Comparison of ENCODE assay signal across 34 cellular contexts in the genomic region with DNA sequence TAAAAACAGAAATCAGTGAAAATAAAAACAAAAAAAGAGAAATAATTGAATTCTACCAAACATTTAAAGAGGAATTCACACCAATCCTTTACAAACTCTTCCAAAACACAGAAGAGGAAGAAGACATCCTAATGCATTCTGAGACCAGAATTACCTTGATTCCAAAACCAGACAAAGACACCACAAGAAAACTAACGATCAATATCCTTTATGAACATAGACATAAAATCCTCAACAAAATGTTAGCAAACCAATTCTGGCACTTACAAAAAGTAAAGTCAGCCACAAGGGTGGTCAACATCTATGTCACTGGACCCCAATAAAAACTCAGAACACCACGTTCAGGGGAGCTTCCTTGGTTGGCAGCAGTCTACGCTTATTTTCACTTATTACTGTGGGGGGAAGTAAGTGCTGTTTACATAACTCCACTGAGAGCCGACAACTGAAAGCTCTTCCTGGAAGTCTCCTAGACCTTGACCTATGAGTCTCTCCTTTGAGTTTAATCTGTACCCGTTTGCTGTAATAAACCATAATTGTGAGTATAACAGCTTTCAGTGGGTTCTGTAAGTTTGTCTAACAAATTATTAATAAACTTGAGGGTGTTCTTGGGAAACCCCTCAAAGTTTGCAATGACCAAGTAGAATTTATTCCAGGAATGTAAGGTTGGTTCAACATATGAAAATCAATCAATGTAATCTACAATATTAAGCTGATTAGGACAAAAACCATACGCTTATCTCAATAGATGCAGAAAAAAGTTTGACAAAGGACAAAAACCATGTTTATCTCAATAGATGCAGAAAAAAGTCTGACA. TPM values are rescaled to one million over a fixed set of nuclear protein-coding genes. Genes with fewer than 3 reads are reported as not detected.
DNase-seq lines count a peak whose midpoint lies in the region; ATAC-seq and TF ChIP-seq lines count a peak whose summit lies in the region.
"Had no signal": no experiment of that assay in that cellular context is flagged by ENCODE, and none has a peak within 500 bp of the region (broad histone marks: within the 10 kb centered on the region; RNA-seq: fewer than 3 reads in every experiment).

No MANE protein-coding gene starts in this region.

- no peaks in the 10 kb centered on the region for H3K27me3 Mint-ChIP-seq in activated naive CD4-positive, alpha-beta T cell treated with anti-CD3 and anti-CD28 coated beads, Interleukin-2, amount 50 U/mL, for 24 hours
- no peaks in the 10 kb centered on the region for H3K27me3 Mint-ChIP-seq in activated naive CD4-positive, alpha-beta T cell treated with anti-CD3 and anti-CD28 coated beads, Interleukin-2, amount 10 ng/mL, durations not matched to agents 7 days and 5 days
- no peaks in the 10 kb centered on the region for H3K27me3 Mint-ChIP-seq in memory B cell
- H3K27me3 Mint-ChIP-seq: CD4-positive, CD25-positive, alpha-beta regulatory T cell had no signal

- no peak overlapping the region for H3K4me3 Mint-ChIP-seq in activated naive CD4-positive, alpha-beta T cell treated with anti-CD3 and anti-CD28 coated beads, Interleukin-2, amount 50 U/mL, for 24 hours
- H3K4me3 Mint-ChIP-seq in activated naive CD4-positive, alpha-beta T cell treated with anti-CD3 and anti-CD28 coated beads, Interleukin-2, amount 10 ng/mL, durations not matched to agents 7 days and 5 days, result no peak overlapping the region
- no peak overlapping the region for H3K4me3 Mint-ChIP-seq in memory B cell
- H3K4me3 Mint-ChIP-seq: CD4-positive, CD25-positive, alpha-beta regulatory T cell had no signal

- H3K9me3 Mint-ChIP-seq in activated naive CD4-positive, alpha-beta T cell treated with anti-CD3 and anti-CD28 coated beads, Interleukin-2, amount 50 U/mL, for 24 hours, result no peaks in the 10 kb centered on the region
- H3K9me3 Mint-ChIP-seq in activated naive CD4-positive, alpha-beta T cell treated with anti-CD3 and anti-CD28 coated beads, Interleukin-2, amount 10 ng/mL, durations not matched to agents 7 days and 5 days, result no peaks in the 10 kb centered on the region
- peaks cover 2% of the 10 kb centered on the region for H3K9me3 Mint-ChIP-seq in memory B cell
- H3K9me3 Mint-ChIP-seq: CD4-positive, CD25-positive, alpha-beta regulatory T cell had no signal

- H3K27ac ChIP-seq in hepatocyte (peak overlapping the region; percentile 28), spleen (peak overlapping the region in 6 of 8 donors; percentile 11 to 60 (median 39)), stomach (no peak overlapping the region)
- H3K27ac ChIP-seq: BLaER1, HL-60, RWPE1 had no signal

- H3K79me2 ChIP-seq in hepatocyte, result peaks cover 10% of the 10 kb centered on the region

- no peaks in the 10 kb centered on the region for H3K9me2 ChIP-seq in hepatocyte (replicated peaks; ENCODE audit: insufficient read depth)

- no peak overlapping the region for H3K4me3 ChIP-seq in hepatocyte
- H3K4me3 ChIP-seq in spleen, result no peak overlapping the region
- H3K4me3 ChIP-seq in stomach, result no peak overlapping the region
- H3K4me3 ChIP-seq: BLaER1, GM12878 had no signal

- peak overlapping the region; percentile 39 for H3K4me2 ChIP-seq in hepatocyte
- H3K4me2 ChIP-seq: BLaER1 had no signal

- WGBS in hepatocyte (ENCODE audit: low lambda C conversion rate, missing lambda C conversion rate), result 66% methylated on average over 6 of the region's 6 CpGs
- 65 to 82% (median 70%) methylated on average over 6 of the region's 6 CpGs for WGBS in spleen, 5 donors
- 66 to 78% (median 69%) methylated on average over 6 of the region's 6 CpGs for WGBS in stomach, 5 donors

- H4K20me1 ChIP-seq in hepatocyte (ENCODE audit: insufficient read depth, poor library complexity, severe bottlenecking), result peaks cover 6% of the 10 kb centered on the region

- ATAC-seq in memory B cell (ENCODE audit: low read depth) (no peak), HG03432 (IDR thresholded peaks at IDR 0.05; ENCODE audit: unreplicated experiment) (no peak), left cardiac atrium (no peak)
- ATAC-seq: GM12878, HCT116, Panc1 had no signal

- H3K27ac Mint-ChIP-seq in activated naive CD4-positive, alpha-beta T cell treated with anti-CD3 and anti-CD28 coated beads, Interleukin-2, amount 50 U/mL, for 24 hours, result peak overlapping the region; percentile 87
- no peak overlapping the region for H3K27ac Mint-ChIP-seq in activated naive CD4-positive, alpha-beta T cell treated with anti-CD3 and anti-CD28 coated beads, Interleukin-2, amount 10 ng/mL, durations not matched to agents 7 days and 5 days
- peak overlapping the region; percentile 43 for H3K27ac Mint-ChIP-seq in memory B cell
- H3K27ac Mint-ChIP-seq: CD4-positive, CD25-positive, alpha-beta regulatory T cell had no signal

- H3K9me3 ChIP-seq in hepatocyte (ENCODE audit: low read depth) (no peaks in the 10 kb centered on the region), spleen (no peaks in the 10 kb centered on the region), stomach (no peaks in the 10 kb centered on the region)
- H3K9me3 ChIP-seq: BLaER1 had no signal

- H3K27me3 ChIP-seq in hepatocyte, result no peaks in the 10 kb centered on the region
- no peaks in the 10 kb centered on the region for H3K27me3 ChIP-seq in spleen (replicated peaks in 1 of 7)
- H3K27me3 ChIP-seq in stomach, result no peaks in the 10 kb centered on the region
- H3K27me3 ChIP-seq: BLaER1 had no signal

- H3K4me1 ChIP-seq in hepatocyte (ENCODE audit: insufficient read depth) (no peaks in the 10 kb centered on the region), spleen (no peaks in the 10 kb centered on the region), stomach (no peaks in the 10 kb centered on the region)
- H3K4me1 ChIP-seq: Caco-2 had no signal

- TF ChIP-seq EP300 in stomach (IDR thresholded peaks at IDR 0.05), result no peak

- TF ChIP-seq POLR2A in spleen (IDR thresholded peaks at IDR 0.05) (no peak), stomach (IDR thresholded peaks at IDR 0.05) (no peak)

- TF ChIP-seq CTCF in hepatocyte (IDR thresholded peaks at IDR 0.05; ENCODE audit: poor library complexity), result no peak
- no peak for TF ChIP-seq CTCF in spleen (IDR thresholded peaks at IDR 0.05 in 8 of 11, conservative IDR thresholded peaks at IDR 0.05 in 3 of 11)
- no peak for TF ChIP-seq CTCF in stomach (IDR thresholded peaks at IDR 0.05)

- H2AFZ ChIP-seq in hepatocyte, result no peak overlapping the region

- intact Hi-C loops in spleen (cut with DNase I; ENCODE audit: low total_unique reads), result no loop called here
- intact Hi-C loops in left cardiac atrium (cut with DNase I), result no loop called here
- intact Hi-C loops in stomach (cut with DNase I; ENCODE audit: low total_unique reads), result no loop called here

- CTCF ChIA-PET in activated naive CD4-positive, alpha-beta T cell treated with anti-CD3 and anti-CD28 coated beads, Interleukin-2, amount 10 ng/mL, durations not matched to agents 7 days and 5 days (lab: Charles Lee), result no interaction called here

- DNase-seq in activated naive CD4-positive, alpha-beta T cell treated with anti-CD3 and anti-CD28 coated beads, Interleukin-2, amount 10 ng/mL, durations not matched to agents 7 days and 5 days, result no peak
- no peak for DNase-seq in hepatocyte (ENCODE audit: low spot score)
- no peak for DNase-seq in memory B cell (ENCODE audit: low spot score in 2 of 2)
- no peak for DNase-seq in spleen
- DNase-seq in left cardiac atrium, result no peak
- DNase-seq in stomach, result no peak
- DNase-seq: 8988T; Caco-2; CD4-positive, CD25-positive, alpha-beta regulatory T cell; DMS79; EL; GDM1; Karpas-422; NCI-H1092 treated with DMSO at 0.1 percent for 48 hours; NCI-H1436; NCI-H187; NCI-H2081 treated with DMSO at 0.1 percent for 48 hours; NCI-H2171; NCI-H226; NCI-H510A; NCI-H69; SHP77 had no signal

- peaks cover 8% of the 10 kb centered on the region for H3K4me1 Mint-ChIP-seq in activated naive CD4-positive, alpha-beta T cell treated with anti-CD3 and anti-CD28 coated beads, Interleukin-2, amount 50 U/mL, for 24 hours
- H3K4me1 Mint-ChIP-seq in activated naive CD4-positive, alpha-beta T cell treated with anti-CD3 and anti-CD28 coated beads, Interleukin-2, amount 10 ng/mL, durations not matched to agents 7 days and 5 days, result peaks cover 12% of the 10 kb centered on the region
- peaks cover 4% of the 10 kb centered on the region for H3K4me1 Mint-ChIP-seq in memory B cell

- H3K36me3 Mint-ChIP-seq in activated naive CD4-positive, alpha-beta T cell treated with anti-CD3 and anti-CD28 coated beads, Interleukin-2, amount 50 U/mL, for 24 hours, result peaks cover 21% of the 10 kb centered on the region
- H3K36me3 Mint-ChIP-seq in activated naive CD4-positive, alpha-beta T cell treated with anti-CD3 and anti-CD28 coated beads, Interleukin-2, amount 10 ng/mL, durations not matched to agents 7 days and 5 days, result peaks cover 49% of the 10 kb centered on the region
- peaks cover 46% of the 10 kb centered on the region for H3K36me3 Mint-ChIP-seq in memory B cell

- H3K36me3 ChIP-seq in hepatocyte (replicated peaks; ENCODE audit: insufficient read depth, low read depth), result peaks cover 6% of the 10 kb centered on the region
- H3K36me3 ChIP-seq in spleen, result peaks cover 0 to 81% (median 15%) of the 10 kb centered on the region in 6 donors
- peaks cover 8 to 54% (median 49%) of the 10 kb centered on the region in 4 donors for H3K36me3 ChIP-seq in stomach

RNA-seq across cellular contexts. Expression of a gene that starts 24.5 kb away (rescaled TPM):
- total RNA-seq in hepatocyte (15.5 and 17.8 TPM in 2 replicates), spleen (10 to 100 TPM; 10.5 to 17.0 (median 12.0) TPM), left cardiac atrium (10 to 100 TPM; 12.9 to 18.7 TPM), stomach (10 to 100 TPM in 3 of 5 donors, 1 to 10 TPM in 2; 2.9 to 19.7 (median 10.3) TPM)
- polyA plus RNA-seq in hepatocyte (7.4 and 8.8 TPM in 2 replicates), spleen (1 to 10 TPM; 3.3 to 5.6 (median 3.8) TPM), stomach (1 to 10 TPM; 4.4 to 7.6 (median 6.0) TPM)

RNA-seq across cellular contexts. Expression of a gene that starts 34.8 kb away (rescaled TPM):
- total RNA-seq in hepatocyte (7.3 and 11.2 TPM in 2 replicates), spleen (10 to 100 TPM; 11.3 to 31.9 (median 16.2) TPM), left cardiac atrium (1 to 10 TPM; 4.9 to 7.2 TPM), stomach (10 to 100 TPM in 3 of 5 donors, 1 to 10 TPM in 1, under 1 TPM in 1; 0.58 to 33.5 (median 11.3) TPM)
- polyA plus RNA-seq in hepatocyte (7.3 and 11.9 TPM in 2 replicates), spleen (1 to 10 TPM; 3.4 to 6.9 (median 4.5) TPM), stomach (1 to 10 TPM; 5.0 to 6.6 (median 5.1) TPM)

RNA-seq across cellular contexts. Expression of a gene that starts 35.9 kb away (rescaled TPM):
- 29.7 and 30.9 TPM in 2 replicates for total RNA-seq in hepatocyte
- polyA plus RNA-seq in hepatocyte, result 36.3 and 38.1 TPM in 2 replicates
- total RNA-seq in spleen, result 10 to 100 TPM; 14.6 to 35.8 (median 22.6) TPM
- 10 to 100 TPM; 19.7 to 37.4 (median 33.5) TPM for polyA plus RNA-seq in spleen
- 10 to 100 TPM in 1 of 2 donors, 1 to 10 TPM in 1; 9.3 to 14.1 TPM for total RNA-seq in left cardiac atrium
- 10 to 100 TPM in 1 of 5 donors, 1 to 10 TPM in 4; 2.3 to 17.6 (median 9.0) TPM for total RNA-seq in stomach
- 10 to 100 TPM; 22.1 to 24.8 (median 22.2) TPM for polyA plus RNA-seq in stomach

RNA-seq across cellular contexts. Expression of a gene that starts 53.0 kb away (rescaled TPM):
- total RNA-seq in hepatocyte, result not detected in 2 replicates
- polyA plus RNA-seq in hepatocyte, result not detected in 2 replicates
- total RNA-seq in spleen, result not detected
- not detected for polyA plus RNA-seq in spleen
- total RNA-seq in left cardiac atrium, result not detected
- total RNA-seq in stomach, result 10 to 100 TPM in 1 of 5 donors, not detected in 4; 39.4 TPM
- polyA plus RNA-seq in stomach, result not detected
- total RNA-seq: CD4-positive, CD25-positive, alpha-beta regulatory T cell; GM12878; H1; OCI-LY7; SK-MEL-5 had no signal
- polyA plus RNA-seq: AG04450; CD4-positive, CD25-positive, alpha-beta regulatory T cell; GM12878; H1 had no signal

Comparison
In these comparisons a context has a peak if more than half of its experiments do, and no peak if none do; other contexts are left out.
1. H3K27ac ChIP-seq: peak in hepatocyte (single experiment) and spleen (6 of 8); none in stomach (0 of 5).